8 cellular contexts compared by ENCODE assay signal in genomic region chr2:219308142-219309093, GRCh38. TPM values are rescaled to one million over a fixed set of nuclear protein-coding genes. Genes with fewer than 3 reads are reported as not detected.
DNase-seq lines count a peak whose midpoint lies in the region; ATAC-seq and TF ChIP-seq lines count a peak whose summit lies in the region.

No MANE protein-coding gene starts in this region.

- in situ Hi-C loops in GM13977 (cut with MboI; ENCODE audit: low pct_unique_long_range_greater_than_20kb, low sequenced_read_pairs, unreplicated experiment), result no loop called here

- TF ChIP-seq CTCF in GM13977 (IDR thresholded peaks at IDR 0.05; ENCODE audit: extremely low read depth, insufficient read depth, missing control alignments) (no peak), choroid plexus epithelial cell (conservative IDR thresholded peaks at IDR 0.05; ENCODE audit: low read depth, low read length) (no peak), liver (IDR thresholded peaks at IDR 0.05; ENCODE audit: low read depth, low read length, missing input control) (no peak)

- no peak for TF ChIP-seq RAD21 in liver (IDR thresholded peaks at IDR 0.05)

- H3K36me3 ChIP-seq in liver (ENCODE audit: control insufficient read depth in 4 of 4, insufficient read depth in 3 of 4, low read depth in 1 of 4, low read length in 3 of 4), result no peaks in the 10 kb centered on the region

- H3K27me3 ChIP-seq in liver (ENCODE audit: control insufficient read depth in 4 of 4, insufficient read depth in 4 of 4, low read length in 3 of 4), result peaks cover 0 to 10% (median 5%) of the 10 kb centered on the region in 4 donors

- H3K4me1 ChIP-seq in liver (ENCODE audit: control insufficient read depth in 4 of 4, insufficient read depth in 4 of 4, low read length in 3 of 4), result no peaks in the 10 kb centered on the region

- H3K4me3 ChIP-seq in choroid plexus epithelial cell (ENCODE audit: low read depth, low read length), result no peak overlapping the region
- H3K4me3 ChIP-seq in liver (ENCODE audit: low read depth in 1 of 3, low read length in 3 of 3), result no peak overlapping the region

- H3K27ac ChIP-seq in liver (ENCODE audit: low read depth in 1 of 2, low read length in 2 of 2), result no peak overlapping the region

- DNase-seq in GM13977 (ENCODE audit: low spot score) (peak; percentile 85), NCI-H146 (lab: John Stamatoyannopoulos, UW) (peak; percentile 41), choroid plexus epithelial cell (ENCODE audit: low read depth) (peak; percentile 63)
- DNase-seq in activated CD4-positive, alpha-beta T cell treated with anti-CD3 and anti-CD28 coated beads for 24 hours (ENCODE audit: low read depth in 2 of 2), result peak; percentile 51 to 60
- peak; percentile 31 for DNase-seq in stimulated activated CD8-positive, alpha-beta memory T cell treated with anti-CD3 and anti-CD28 coated beads, Interleukin-15, amount 100 ng/mL, for 1 hour (ENCODE audit: low read depth)

- 10% methylated on average over 45 of the region's 45 CpGs for WGBS in liver

- ATAC-seq in GM19463 (IDR thresholded peaks at IDR 0.05; ENCODE audit: unreplicated experiment) (no peak), GM21529 (IDR thresholded peaks at IDR 0.05; ENCODE audit: unreplicated experiment) (no peak)

- no peak overlapping the region for H3K9ac ChIP-seq in liver (ENCODE audit: low read depth in 1 of 2, low read length in 2 of 2)

- no peaks in the 10 kb centered on the region for H3K9me3 ChIP-seq in liver (ENCODE audit: control insufficient read depth in 4 of 4, low read length in 3 of 4)

TF ChIP-seq in liver, 16 proteins besides CTCF, POLR2A, EP300 and RAD21:
- TF ChIP-seq ZBTB33 (IDR thresholded peaks at IDR 0.05) (no peak), REST (IDR thresholded peaks at IDR 0.05) (peak; percentile 100)
TF ChIP-seq in liver: peak in this region for 1.

RNA-seq across cellular contexts. Expression of gene PTPRN, which starts 0.8 kb away (rescaled TPM):
- total RNA-seq in liver, result 1 to 10 TPM in 1 of 2 donors, not detected in 1; 2.2 TPM
- polyA plus RNA-seq in liver, result not detected

RNA-seq across cellular contexts. Expression of gene RESP18, which starts 24.1 kb away (rescaled TPM):
- total RNA-seq in liver, result not detected
- polyA plus RNA-seq in liver, result not detected

RNA-seq across cellular contexts. Expression of gene DNAJB2, which starts 29.3 kb away (rescaled TPM):
- total RNA-seq in liver, result 10 to 100 TPM; 22.0 to 71.8 TPM
- polyA plus RNA-seq in liver, result 10 to 100 TPM in 1 of 2 donors, 1 to 10 TPM in 1; 7.4 to 32.0 TPM

RNA-seq across cellular contexts. Expression of gene TUBA4A, which starts 54.7 kb away (rescaled TPM):
- 10 to 100 TPM; 16.2 to 25.5 TPM for total RNA-seq in liver
- polyA plus RNA-seq in liver, result 10 to 100 TPM; 37.6 to 63.1 TPM

RNA-seq across cellular contexts. Expression of gene TUBA4B, which starts 55.4 kb away (rescaled TPM):
- under 1 TPM in 1 of 2 donors, not detected in 1; 0.08 TPM for total RNA-seq in liver
- under 1 TPM; 0.19 to 0.20 TPM for polyA plus RNA-seq in liver

Comparison
In these comparisons a context has a peak if more than half of its experiments do, and no peak if none do; other contexts are left out.
1. DNase-seq: peak in every context shown above with its lines; median percentile 85 in GM13977; 63 in choroid plexus epithelial cell; 56 in activated CD4-positive, alpha-beta T cell treated with anti-CD3 and anti-CD28 coated beads for 24 hours; 41 in NCI-H146; 31 in stimulated activated CD8-positive, alpha-beta memory T cell treated with anti-CD3 and anti-CD28 coated beads, Interleukin-15, amount 100 ng/mL, for 1 hour.